In genomic region chr2:54207666-54208195, GRCh38 we compare ENCODE assay signal across 14 cellular contexts. TPM values are rescaled to one million over a fixed set of nuclear protein-coding genes. Genes with fewer than 3 reads are reported as not detected.
A peak's percentile ranks its signal among the peaks of the same experiment; 100 is the strongest.
DNase-seq lines count a peak whose midpoint lies in the region; TF ChIP-seq lines count a peak whose summit lies in the region.
"Had no signal": no experiment of that assay in that cellular context is flagged by ENCODE, and none has a peak within 500 bp of the region (broad histone marks: within the 10 kb centered on the region; RNA-seq: fewer than 3 reads in every experiment).

No MANE protein-coding gene starts in this region.

- no peak overlapping the region for H3K23ac ChIP-seq in neuronal stem cell (ENCODE audit: low read depth, low read length, poor library complexity)

- no peak overlapping the region for H2BK15ac ChIP-seq in neuronal stem cell (ENCODE audit: low read length)

- no peaks in the 10 kb centered on the region for H3K27me3 Mint-ChIP-seq in Caco-2 (ENCODE audit: insufficient read depth, unreplicated experiment)

- H3K27ac ChIP-seq in neuronal stem cell (replicated peaks; ENCODE audit: low read length) (no peak overlapping the region), WERI-Rb-1 (no peak overlapping the region)
- H3K27ac ChIP-seq: KMS-11 had no signal

- H4K91ac ChIP-seq in neuronal stem cell (ENCODE audit: low read depth, low read length, poor library complexity): no peak overlapping the region

- intact Hi-C loops in Caco-2 (cut with micrococcal nuclease; ENCODE audit: unreplicated experiment): loop anchor here (2.0 kb wide), 2 partner anchors 27 to 123 kb away; a partner anchor contains a TSS

- no peak overlapping the region for H3K14ac ChIP-seq in neuronal stem cell (ENCODE audit: low read length)

- H3K79me1 ChIP-seq in neuronal stem cell (ENCODE audit: low read depth, low read length): no peaks in the 10 kb centered on the region

- no peak overlapping the region for H3K4ac ChIP-seq in neuronal stem cell (ENCODE audit: low read length)

- no TSS peak for BruUV-seq in Caco-2 (replicated peaks; lab: Mats Ljungman, UMichigan)

- H3K4me1 ChIP-seq in Caco-2: 0 out of 2 replicates have a peak, but pooled peaks cover 5% of the 10 kb centered on the region
- peaks cover 42% of the 10 kb centered on the region for H3K4me1 ChIP-seq in adipocyte (ENCODE audit: control insufficient read depth, insufficient read depth, low read length)
- H3K4me1 ChIP-seq in neuronal stem cell (ENCODE audit: control insufficient read depth in 2 of 2, insufficient read depth in 1 of 2, low read depth in 1 of 2, low read length in 2 of 2): peaks cover 2% of the 10 kb centered on the region in 2 donors

- H3K9me3 ChIP-seq in Caco-2 (no peaks in the 10 kb centered on the region), adipocyte (ENCODE audit: control insufficient read depth, low read length) (no peaks in the 10 kb centered on the region), neuronal stem cell (replicated peaks in 1 of 2; ENCODE audit: control insufficient read depth in 2 of 2, insufficient read depth in 1 of 2, low read depth in 1 of 2, low read length in 2 of 2) (no peaks in the 10 kb centered on the region), WERI-Rb-1 (ENCODE audit: severe bottlenecking) (no peaks in the 10 kb centered on the region)

- H3K4me2 ChIP-seq in neuronal stem cell (ENCODE audit: insufficient read depth, low read length, poor library complexity, severe bottlenecking): no peak overlapping the region
- H3K4me2 ChIP-seq: KMS-11 had no signal

- no peak overlapping the region for H2AK5ac ChIP-seq in neuronal stem cell (ENCODE audit: low read depth, low read length)

- TF ChIP-seq CTCF in Caco-2 (IDR thresholded peaks at IDR 0.05; ENCODE audit: insufficient read depth in 1 of 2, low read depth in 1 of 2, low read length in 1 of 2, severe bottlenecking in 1 of 2, unreplicated experiment in 1 of 2) (no peak), foreskin fibroblast (IDR thresholded peaks at IDR 0.05; ENCODE audit: low read depth, low read length) (no peak), WERI-Rb-1 (IDR thresholded peaks at IDR 0.05; ENCODE audit: low read depth, low read length) (no peak)

- no peak overlapping the region for H2BK12ac ChIP-seq in neuronal stem cell (ENCODE audit: low read length)

- WGBS in neuronal stem cell (ENCODE audit: extremely low coverage in 2 of 2, insufficient read length in 2 of 2, insufficient replicate concordance in 1 of 2), 2 donors: no CpG with 5 or more reads among the region's 3 CpGs

- H4K8ac ChIP-seq in neuronal stem cell (ENCODE audit: low read depth, low read length): no peak overlapping the region

- no peak overlapping the region for H2BK5ac ChIP-seq in neuronal stem cell (ENCODE audit: low read length)

- POLR2A ChIA-PET in Caco-2 (lab: Charles Lee): interaction anchor here (0.6 kb wide), 1 partner anchor 674 kb away, joined by 4 read pairs; no protein-coding TSS in a partner anchor

- peak overlapping the region; percentile 78 for H2AFZ ChIP-seq in neuronal stem cell (ENCODE audit: low read length)

- H3K36me3 ChIP-seq in Caco-2 (ENCODE audit: control insufficient read depth, insufficient read depth, low read length) (no peaks in the 10 kb centered on the region), adipocyte (ENCODE audit: control insufficient read depth, insufficient read depth, low read length, severe bottlenecking) (no peaks in the 10 kb centered on the region), neuronal stem cell (replicated peaks in 1 of 2; ENCODE audit: control insufficient read depth in 2 of 2, insufficient read depth in 2 of 2, low read length in 2 of 2) (no peaks in the 10 kb centered on the region), WERI-Rb-1 (no peaks in the 10 kb centered on the region)

- H3K27ac Mint-ChIP-seq in Caco-2 (ENCODE audit: unreplicated experiment): peak overlapping the region; percentile 60

- H3K4me1 Mint-ChIP-seq in Caco-2 (ENCODE audit: low read depth, unreplicated experiment): peaks cover 37% of the 10 kb centered on the region

- no peak overlapping the region for H3K4me3 Mint-ChIP-seq in Caco-2 (ENCODE audit: unreplicated experiment)

- H3K27me3 ChIP-seq in Caco-2 (replicated peaks; ENCODE audit: control insufficient read depth, insufficient read depth, low read length) (no peaks in the 10 kb centered on the region), adipocyte (replicated peaks; ENCODE audit: control insufficient read depth, insufficient read depth, low read length) (no peaks in the 10 kb centered on the region), neuronal stem cell (ENCODE audit: control insufficient read depth in 3 of 3, insufficient read depth in 3 of 3, low read depth in 1 of 3, low read length in 3 of 3) (no peaks in the 10 kb centered on the region), WERI-Rb-1 (ENCODE audit: insufficient read depth, low read depth, severe bottlenecking) (no peaks in the 10 kb centered on the region)

- H3K9me3 Mint-ChIP-seq in Caco-2 (ENCODE audit: unreplicated experiment): no peaks in the 10 kb centered on the region

- no peak overlapping the region for H3K4me3 ChIP-seq in Caco-2 (ENCODE audit: low read depth, low read length)
- H3K4me3 ChIP-seq in adipocyte (ENCODE audit: low read length): peak overlapping the region; percentile 25
- no peak overlapping the region for H3K4me3 ChIP-seq in foreskin fibroblast (ENCODE audit: low read depth in 1 of 2, low read length in 2 of 2)
- H3K4me3 ChIP-seq in neuronal stem cell (ENCODE audit: low read length in 2 of 2): no peak overlapping the region
- H3K4me3 ChIP-seq in WERI-Rb-1 (ENCODE audit: low read depth, low read length): no peak overlapping the region

- no peak overlapping the region for H3K18ac ChIP-seq in neuronal stem cell (ENCODE audit: low read length)

- CTCF ChIA-PET in Caco-2 (lab: Charles Lee): no interaction called here

- H3K36me3 Mint-ChIP-seq in Caco-2 (ENCODE audit: insufficient read depth, unreplicated experiment): no peaks in the 10 kb centered on the region

- H3K9ac ChIP-seq in adipocyte (ENCODE audit: low read length): peak overlapping the region; percentile 70
- no peak overlapping the region for H3K9ac ChIP-seq in neuronal stem cell (ENCODE audit: low read depth, low read length, poor library complexity)
- H3K9ac ChIP-seq: KMS-11 had no signal

- DNase-seq in Caco-2 (peak in 1 of 2 experiments; percentile 20), adipocyte (ENCODE audit: low read depth) (peak; percentile 77), foreskin fibroblast (peak; percentile 57), neuronal stem cell (ENCODE audit: low spot score) (no peak), SKM-1 (lab: John Stamatoyannopoulos, UW; ENCODE audit: unreplicated experiment) (no peak), WERI-Rb-1 (no peak)
- no peak for DNase-seq in effector CD8-positive, alpha-beta T cell (lab: John Stamatoyannopoulos, UW)
- no peak for DNase-seq in stimulated activated CD8-positive, alpha-beta memory T cell treated with anti-CD3 and anti-CD28 coated beads, Interleukin-4, amount 100 ng/mL, for 48 hours
- DNase-seq: activated CD4-positive, alpha-beta T cell treated with anti-CD3 and anti-CD28 coated beads, Interleukin-2, amount 50 U/mL, for 1 hour; activated gamma-delta T cell; NCI-H2107 had no signal

- no peak overlapping the region for H2BK120ac ChIP-seq in neuronal stem cell (ENCODE audit: low read depth, low read length)

RNA-seq across cellular contexts. Expression of gene TSPYL6, which starts 48.3 kb away (rescaled TPM):
- total RNA-seq in Caco-2 (2022): not detected in 2 replicates
- not detected for polyA plus RNA-seq in neuronal stem cell (2013, experiment 1 of 2)
- not detected for polyA plus RNA-seq in neuronal stem cell (2013, experiment 2 of 2)
- total RNA-seq: Daoy, skeletal muscle tissue had no signal

Comparison
In these comparisons a context has a peak if more than half of its experiments do, and no peak if none do; other contexts are left out.
1. DNase-seq: peak in adipocyte (single experiment) and foreskin fibroblast (2 of 2); none in neuronal stem cell (single experiment), effector CD8-positive, alpha-beta T cell (single experiment), SKM-1 (single experiment), WERI-Rb-1 (single experiment) and stimulated activated CD8-positive, alpha-beta memory T cell treated with anti-CD3 and anti-CD28 coated beads, Interleukin-4, amount 100 ng/mL, for 48 hours (single experiment).